Comparison of ENCODE assay signal across 29 cellular contexts in genomic region chr4:15612136-15612535, GRCh38.
"Had no signal": no experiment of that assay in that cellular context is flagged by ENCODE, and none has a peak within 500 bp of the region (broad histone marks: within the 10 kb centered on the region; RNA-seq: fewer than 3 reads in every experiment).

No MANE protein-coding gene starts in this region.

- H3K27ac Mint-ChIP-seq: nephron; neural progenitor cell; stimulated activated memory B cell treated with anti-CD40 and anti-IgM and Interleukin-4, amounts not matched to agents 10 μg/mL and 1 μg/mL and 100 μg/mL, for 72 hours; stimulated activated naive CD8-positive, alpha-beta T cell treated with anti-CD3 and anti-CD28 coated beads, Interleukin-15, amount 100 ng/mL, for 72 hours; type B pancreatic cell had no signal

- H3K9me3 ChIP-seq: ovary, psoas muscle, right lobe of liver, sigmoid colon, suprapubic skin, testis, tibial artery, transverse colon, upper lobe of right lung, uterus had no signal

- ATAC-seq: natural killer cell; right cardiac atrium; right lobe of liver; stimulated activated memory B cell treated with anti-CD40 and anti-IgM and Interleukin-4, amounts not matched to agents 10 μg/mL and 1 μg/mL and 100 μg/mL, for 72 hours; stimulated activated naive CD8-positive, alpha-beta T cell treated with anti-CD3 and anti-CD28 coated beads, Interleukin-15, amount 100 ng/mL, for 72 hours; stimulated activated naive CD8-positive, alpha-beta T cell treated with anti-CD3 and anti-CD28 coated beads, Interleukin-15, Interleukin-2, amounts not matched to agents 100 U/mL and 50 U/mL, for 24 hours; upper lobe of right lung had no signal

- H3K27me3 ChIP-seq: neural progenitor cell, ovary, right lobe of liver, sigmoid colon, suprapubic skin, testis, tibial artery, transverse colon, upper lobe of right lung, uterus had no signal

- H3K4me1 ChIP-seq: neural progenitor cell, parathyroid adenoma, right lobe of liver, testis, transverse colon, upper lobe of right lung, uterus had no signal

- H3K27me3 Mint-ChIP-seq: progenitor cell of endocrine pancreas; stimulated activated memory B cell treated with anti-CD40 and anti-IgM and Interleukin-4, amounts not matched to agents 10 μg/mL and 1 μg/mL and 100 μg/mL, for 72 hours; stimulated activated naive CD8-positive, alpha-beta T cell treated with anti-CD3 and anti-CD28 coated beads, Interleukin-15, amount 100 ng/mL, for 72 hours; type B pancreatic cell had no signal

- DNase-seq: natural killer cell; occipital lobe; ovary; posterior cingulate gyrus; psoas muscle; right cardiac atrium; right lobe of liver; sigmoid colon; small intestine; stimulated activated CD4-positive, alpha-beta T cell treated with anti-CD3 and anti-CD28 coated beads, Interleukin-1b, Interleukin-23, amount 100 ng/mL, for 48 hours; stimulated activated CD4-positive, alpha-beta T cell treated with anti-CD3 and anti-CD28 coated beads, Interleukin-4, amount 100 ng/mL, for 1 hour; stimulated activated CD4-positive, alpha-beta T cell treated with anti-CD3 and anti-CD28 coated beads, Interleukin-4, amount 100 ng/mL, for 4 hours; stimulated activated CD8-positive, alpha-beta memory T cell treated with anti-CD3 and anti-CD28 coated beads, Interleukin-4, amount 100 ng/mL, for 48 hours; stimulated activated naive CD4-positive, alpha-beta T cell; stimulated activated naive CD8-positive, alpha-beta T cell treated with anti-CD3 and anti-CD28 coated beads, Interleukin-15, amount 100 ng/mL, for 72 hours; stimulated activated naive CD8-positive, alpha-beta T cell treated with anti-CD3 and anti-CD28 coated beads, Interleukin-15, Interleukin-2, amounts not matched to agents 100 U/mL and 50 U/mL, for 24 hours; substantia nigra; testis; tibial artery; transverse colon; upper lobe of right lung; uterus had no signal

- H3K27ac ChIP-seq: neural progenitor cell, ovary, parathyroid adenoma, psoas muscle, right lobe of liver, sigmoid colon, suprapubic skin, testis, tibial artery, transverse colon, upper lobe of right lung, uterus had no signal

- H3K4me1 Mint-ChIP-seq: nephron, neural progenitor cell had no signal

- H3K36me3 ChIP-seq: ovary, transverse colon, uterus had no signal

- H3K4me3 Mint-ChIP-seq: natural killer cell; nephron; neural progenitor cell; stimulated activated memory B cell treated with anti-CD40 and anti-IgM and Interleukin-4, amounts not matched to agents 10 μg/mL and 1 μg/mL and 100 μg/mL, for 72 hours; stimulated activated naive CD8-positive, alpha-beta T cell treated with anti-CD3 and anti-CD28 coated beads, Interleukin-15, amount 100 ng/mL, for 72 hours; type B pancreatic cell had no signal

- H3K9ac ChIP-seq: neural progenitor cell, parathyroid adenoma had no signal

- H3K4me3 ChIP-seq: neural progenitor cell, ovary, psoas muscle, right lobe of liver, sigmoid colon, suprapubic skin, testis, tibial artery, transverse colon, upper lobe of right lung, uterus had no signal
